1 cellular context compared by ENCODE assay signal in genomic region chr10:27646604-27647191, GRCh38.
TF ChIP-seq lines count a peak whose summit lies in the region.

No MANE protein-coding gene starts in this region.

TF ChIP-seq in IMR-90, 13 proteins besides CTCF, POLR2A, EP300 and RAD21:
- TF ChIP-seq FOS (IDR thresholded peaks at IDR 0.05; ENCODE audit: low read depth, low read length): no peak
- TF ChIP-seq RCOR1 (IDR thresholded peaks at IDR 0.05; ENCODE audit: insufficient replicate concordance, low read length): no peak
- no peak for TF ChIP-seq MAFK (IDR thresholded peaks at IDR 0.05; ENCODE audit: low read depth, low read length)
